Comparison of ENCODE assay signal across 1 cellular context in the genomic region with DNA sequence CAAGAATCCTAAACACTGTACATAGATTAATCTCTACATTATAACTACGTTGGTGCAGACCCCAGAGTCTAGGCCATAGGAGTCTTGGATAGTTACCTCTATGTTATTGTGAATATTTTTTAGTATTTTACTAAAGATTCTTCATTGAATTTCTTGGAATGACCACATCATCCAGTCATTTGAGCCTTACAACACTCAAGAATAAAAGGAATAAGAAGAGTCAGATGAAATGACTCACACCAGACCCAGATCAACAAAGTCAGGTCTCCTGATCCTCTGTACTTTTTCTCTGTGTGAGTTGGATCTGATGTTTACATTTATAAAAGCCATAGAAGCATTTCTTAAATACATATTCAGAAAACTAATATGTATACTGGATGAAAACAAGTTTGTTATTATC.
TF ChIP-seq lines count a peak whose summit lies in the region.

No MANE protein-coding gene starts in this region.

TF ChIP-seq in SK-N-SH treated with all-trans-retinoic acid at 6 μM for 48 hours, 23 proteins besides CTCF, POLR2A, EP300 and RAD21 (continued from another document):
- TF ChIP-seq, protein P1, sequence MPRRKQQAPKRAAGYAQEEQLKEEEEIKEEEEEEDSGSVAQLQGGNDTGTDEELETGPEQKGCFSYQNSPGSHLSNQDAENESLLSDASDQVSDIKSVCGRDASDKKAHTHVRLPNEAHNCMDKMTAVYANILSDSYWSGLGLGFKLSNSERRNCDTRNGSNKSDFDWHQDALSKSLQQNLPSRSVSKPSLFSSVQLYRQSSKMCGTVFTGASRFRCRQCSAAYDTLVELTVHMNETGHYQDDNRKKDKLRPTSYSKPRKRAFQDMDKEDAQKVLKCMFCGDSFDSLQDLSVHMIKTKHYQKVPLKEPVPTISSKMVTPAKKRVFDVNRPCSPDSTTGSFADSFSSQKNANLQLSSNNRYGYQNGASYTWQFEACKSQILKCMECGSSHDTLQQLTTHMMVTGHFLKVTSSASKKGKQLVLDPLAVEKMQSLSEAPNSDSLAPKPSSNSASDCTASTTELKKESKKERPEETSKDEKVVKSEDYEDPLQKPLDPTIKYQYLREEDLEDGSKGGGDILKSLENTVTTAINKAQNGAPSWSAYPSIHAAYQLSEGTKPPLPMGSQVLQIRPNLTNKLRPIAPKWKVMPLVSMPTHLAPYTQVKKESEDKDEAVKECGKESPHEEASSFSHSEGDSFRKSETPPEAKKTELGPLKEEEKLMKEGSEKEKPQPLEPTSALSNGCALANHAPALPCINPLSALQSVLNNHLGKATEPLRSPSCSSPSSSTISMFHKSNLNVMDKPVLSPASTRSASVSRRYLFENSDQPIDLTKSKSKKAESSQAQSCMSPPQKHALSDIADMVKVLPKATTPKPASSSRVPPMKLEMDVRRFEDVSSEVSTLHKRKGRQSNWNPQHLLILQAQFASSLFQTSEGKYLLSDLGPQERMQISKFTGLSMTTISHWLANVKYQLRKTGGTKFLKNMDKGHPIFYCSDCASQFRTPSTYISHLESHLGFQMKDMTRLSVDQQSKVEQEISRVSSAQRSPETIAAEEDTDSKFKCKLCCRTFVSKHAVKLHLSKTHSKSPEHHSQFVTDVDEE (CRISPR knock-in tag; IDR thresholded peaks at IDR 0.05), result no peak
- TF ChIP-seq SNAI2 (CRISPR knock-in tag; IDR thresholded peaks at IDR 0.05), result no peak
- no peak for TF ChIP-seq ZNF565 (CRISPR knock-in tag; conservative IDR thresholded peaks at IDR 0.05; ENCODE audit: low read depth)
- no peak for TF ChIP-seq GLIS3 (CRISPR knock-in tag; IDR thresholded peaks at IDR 0.05)
- no peak for TF ChIP-seq ISL1 (CRISPR knock-in tag; IDR thresholded peaks at IDR 0.05)
- TF ChIP-seq ZC3H10 (CRISPR knock-in tag; IDR thresholded peaks at IDR 0.05), result no peak
- TF ChIP-seq, protein P2, sequence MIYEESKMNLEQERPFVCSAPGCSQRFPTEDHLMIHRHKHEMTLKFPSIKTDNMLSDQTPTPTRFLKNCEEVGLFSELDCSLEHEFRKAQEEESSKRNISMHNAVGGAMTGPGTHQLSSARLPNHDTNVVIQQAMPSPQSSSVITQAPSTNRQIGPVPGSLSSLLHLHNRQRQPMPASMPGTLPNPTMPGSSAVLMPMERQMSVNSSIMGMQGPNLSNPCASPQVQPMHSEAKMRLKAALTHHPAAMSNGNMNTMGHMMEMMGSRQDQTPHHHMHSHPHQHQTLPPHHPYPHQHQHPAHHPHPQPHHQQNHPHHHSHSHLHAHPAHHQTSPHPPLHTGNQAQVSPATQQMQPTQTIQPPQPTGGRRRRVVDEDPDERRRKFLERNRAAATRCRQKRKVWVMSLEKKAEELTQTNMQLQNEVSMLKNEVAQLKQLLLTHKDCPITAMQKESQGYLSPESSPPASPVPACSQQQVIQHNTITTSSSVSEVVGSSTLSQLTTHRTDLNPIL (CRISPR knock-in tag; IDR thresholded peaks at IDR 0.05; ENCODE audit: low read depth), result no peak
- TF ChIP-seq OSR1 (CRISPR knock-in tag; IDR thresholded peaks at IDR 0.05), result no peak
